8 cellular contexts compared by ENCODE assay signal in the genomic region with DNA sequence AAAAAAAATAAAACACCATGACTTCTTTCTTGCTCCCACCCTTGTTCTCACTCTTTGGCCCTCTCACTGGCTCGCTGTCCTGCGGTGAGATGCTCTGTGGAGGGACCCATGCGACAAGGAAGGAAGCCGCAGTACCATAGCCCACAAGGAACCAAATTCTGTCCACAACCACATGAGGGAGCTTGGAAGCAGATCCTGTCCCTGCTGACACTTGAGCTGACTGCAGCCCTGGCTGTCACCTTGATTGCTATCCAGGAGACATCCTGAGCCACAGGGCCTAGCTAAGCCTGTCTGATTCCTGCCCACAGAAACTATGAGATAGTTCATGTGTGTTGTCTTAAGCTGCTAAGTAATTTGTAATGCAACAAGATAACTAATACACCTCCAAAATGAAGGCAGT. TPM values are rescaled to one million over a fixed set of nuclear protein-coding genes. Genes with fewer than 3 reads are reported as not detected.
DNase-seq lines count a peak whose midpoint lies in the region; ATAC-seq and TF ChIP-seq lines count a peak whose summit lies in the region.

No MANE protein-coding gene starts in this region.

- DNase-seq in Calu3 (peak; percentile 66), HCT116 (ENCODE audit: low read depth, low spot score) (peak; percentile 56), SW480 (ENCODE audit: low spot score) (peak; percentile 66), right atrium auricular region (ENCODE audit: low spot score) (no peak), transverse colon (peak; percentile 54)
- no peak for DNase-seq in activated T-cell treated with anti-CD3 and anti-CD28 coated beads, Interleukin-2, amount 50 U/mL, for 24 hours

- intact Hi-C loops in Calu3 (cut with micrococcal nuclease; ENCODE audit: unreplicated experiment) = loop anchor here (1.0 kb wide), 1 partner anchor 99 kb away; no protein-coding TSS in a partner anchor
- intact Hi-C loops in HCT116 (cut with micrococcal nuclease) = loop anchor here (1.0 kb wide), 1 partner anchor 99 kb away; no protein-coding TSS in a partner anchor
- intact Hi-C loops in transverse colon (cut with DNase I; ENCODE audit: low total_unique reads) = no loop called here

- 54% methylated on average over 4 of the region's 4 CpGs; no CpG with 5 or more reads in 1 of the 2 donors for WGBS in transverse colon (ENCODE audit: low coverage in 1 of 2), 2 donors

- TF ChIP-seq RAD21 in HCT116 (IDR thresholded peaks at IDR 0.05; ENCODE audit: low read depth) = no peak

- H3K79me2 ChIP-seq in HCT116 (ENCODE audit: insufficient read depth, low read length) = peaks cover 2% of the 10 kb centered on the region; the same call in 1 of the 2 replicates

- H3K36me3 Mint-ChIP-seq in Calu3 (ENCODE audit: insufficient read depth, unreplicated experiment) = peaks cover 8% of the 10 kb centered on the region
- peaks cover 2% of the 10 kb centered on the region for H3K36me3 Mint-ChIP-seq in activated T-cell treated with anti-CD3 and anti-CD28 coated beads, Interleukin-2, amount 50 U/mL, for 24 hours (ENCODE audit: low read depth)

- H3K9me3 ChIP-seq in HCT116 (ENCODE audit: control insufficient read depth in 1 of 2, insufficient read depth in 1 of 2, low read depth in 1 of 2, low read length in 2 of 2) (no peaks in the 10 kb centered on the region), right atrium auricular region (no peaks in the 10 kb centered on the region), transverse colon (no peaks in the 10 kb centered on the region)

- peak; percentile 36 for ATAC-seq in HCT116
- no peak for ATAC-seq in GM21447 (IDR thresholded peaks at IDR 0.05; ENCODE audit: unreplicated experiment)
- no peak for ATAC-seq in GM19452 (IDR thresholded peaks at IDR 0.05; ENCODE audit: unreplicated experiment)

- H3K4me1 ChIP-seq in HCT116 (ENCODE audit: control insufficient read depth in 1 of 2, insufficient read depth in 2 of 2, low read length in 2 of 2) (peaks cover 33 to 53% of the 10 kb centered on the region in 2 experiments), right atrium auricular region (peaks cover 0 to 28% of the 10 kb centered on the region in 2 donors), transverse colon (peaks cover 0 to 12% (median 3%) of the 10 kb centered on the region in 4 donors)

- H3K9me2 ChIP-seq in HCT116 (ENCODE audit: insufficient read depth) = no peaks in the 10 kb centered on the region

- no peak for TF ChIP-seq POLR2A in HCT116 (IDR thresholded peaks at IDR 0.05; ENCODE audit: borderline replicate concordance, extremely low read depth, insufficient read depth, insufficient read length)
- no peak for TF ChIP-seq POLR2A in transverse colon (IDR thresholded peaks at IDR 0.05)

- CTCF ChIA-PET in Calu3 (lab: Charles Lee) (interaction anchor here (0.5 to 4.2 kb wide), 9 partner anchors 15 to 660 kb away, joined by 3 to 71 read pairs (median 4); a partner anchor contains a TSS), HCT116 (lab: Charles Lee) (interaction anchor here (0.6 to 5.3 kb wide), 9 partner anchors 9 to 186 kb away, joined by 3 to 65 read pairs (median 3); no protein-coding TSS in a partner anchor)

- no peaks in the 10 kb centered on the region for H3K9me3 Mint-ChIP-seq in Calu3 (ENCODE audit: low read depth, unreplicated experiment)
- no peaks in the 10 kb centered on the region for H3K9me3 Mint-ChIP-seq in activated T-cell treated with anti-CD3 and anti-CD28 coated beads, Interleukin-2, amount 50 U/mL, for 24 hours

- H3K27ac Mint-ChIP-seq in Calu3 (ENCODE audit: unreplicated experiment) = no peak overlapping the region
- H3K27ac Mint-ChIP-seq in activated T-cell treated with anti-CD3 and anti-CD28 coated beads, Interleukin-2, amount 50 U/mL, for 24 hours = no peak overlapping the region

- peaks cover 20% of the 10 kb centered on the region for H3K4me1 Mint-ChIP-seq in Calu3 (ENCODE audit: low read depth, unreplicated experiment)
- peaks cover 24% of the 10 kb centered on the region for H3K4me1 Mint-ChIP-seq in activated T-cell treated with anti-CD3 and anti-CD28 coated beads, Interleukin-2, amount 50 U/mL, for 24 hours (ENCODE audit: low read depth)

- H3K27me3 ChIP-seq in HCT116 (ENCODE audit: insufficient read depth, low read length) = no peaks in the 10 kb centered on the region
- no peaks in the 10 kb centered on the region for H3K27me3 ChIP-seq in right atrium auricular region
- H3K27me3 ChIP-seq in transverse colon = no peaks in the 10 kb centered on the region

- H2AFZ ChIP-seq in HCT116 (ENCODE audit: low read depth, low read length, poor library complexity, severe bottlenecking) = peak overlapping the region; percentile 56

- no peaks in the 10 kb centered on the region for H3K36me3 ChIP-seq in HCT116 (ENCODE audit: control insufficient read depth in 1 of 2, insufficient read depth in 2 of 2, low read length in 2 of 2)
- no peaks in the 10 kb centered on the region for H3K36me3 ChIP-seq in right atrium auricular region
- no peaks in the 10 kb centered on the region for H3K36me3 ChIP-seq in transverse colon

- no peak overlapping the region for H3K4me2 ChIP-seq in HCT116 (ENCODE audit: low read length)

- H4K20me1 ChIP-seq in HCT116 (ENCODE audit: insufficient read depth) = no peaks in the 10 kb centered on the region

- no peak for TF ChIP-seq EP300 in transverse colon (IDR thresholded peaks at IDR 0.05; ENCODE audit: low read depth)

- RAD21 ChIA-PET in HCT116 (lab: Charles Lee; ENCODE audit: low non-redundant PET in 1 of 2, low total read pairs in 2 of 2, uncharacterized antibody in 2 of 2, unreplicated experiment in 2 of 2) = interaction anchor here (1.0 to 1.8 kb wide), 3 partner anchors 22 to 98 kb away, joined by 5 to 13 read pairs (median 9); a partner anchor contains a TSS

- H3K27me3 Mint-ChIP-seq in Calu3 (ENCODE audit: unreplicated experiment) = peaks cover 29% of the 10 kb centered on the region
- peaks cover 11% of the 10 kb centered on the region for H3K27me3 Mint-ChIP-seq in activated T-cell treated with anti-CD3 and anti-CD28 coated beads, Interleukin-2, amount 50 U/mL, for 24 hours

- H3K4me3 Mint-ChIP-seq in Calu3 (ENCODE audit: low read depth, unreplicated experiment) = no peak overlapping the region
- no peak overlapping the region for H3K4me3 Mint-ChIP-seq in activated T-cell treated with anti-CD3 and anti-CD28 coated beads, Interleukin-2, amount 50 U/mL, for 24 hours

- POLR2A ChIA-PET in HCT116 (lab: Charles Lee) = interaction anchor here (0.6 to 16.1 kb wide), 5 partner anchors 21 to 304 kb away, joined by 3 to 344 read pairs (median 4); a partner anchor contains a TSS

- in situ Hi-C loops in transverse colon (cut with MboI; ENCODE audit: low pct_ligation_motif_present in 1 of 4, low pct_unique_long_range_greater_than_20kb in 1 of 4, low sequenced_read_pairs in 3 of 4) = no loop called here

- BruUV-seq in Calu3 (replicated peaks; lab: Mats Ljungman, UMichigan) (no TSS peak), HCT116 (replicated peaks; lab: Mats Ljungman, UMichigan) (no TSS peak)

- H3K4me3 ChIP-seq in HCT116 (replicated peaks in 1 of 2; ENCODE audit: low read depth in 1 of 2, low read length in 2 of 2) (no peak overlapping the region), right atrium auricular region (no peak overlapping the region), transverse colon (no peak overlapping the region)

- H3K9ac ChIP-seq in HCT116 (ENCODE audit: low read length) = no peak overlapping the region

- TF ChIP-seq CTCF in Calu3 (IDR thresholded peaks at IDR 0.05; ENCODE audit: unreplicated experiment) (peak; percentile 40), HCT116 (IDR thresholded peaks at IDR 0.05 in 2 of 3, conservative IDR thresholded peaks at IDR 0.05 in 1 of 3; ENCODE audit: borderline replicate concordance in 1 of 3, insufficient read depth in 1 of 3, low read depth in 2 of 3, low read length in 2 of 3) (peak in 2 of 3 experiments; percentile 53 to 55; a peak in 4 of 6 replicates), right atrium auricular region (IDR thresholded peaks at IDR 0.05) (peak; percentile 41 to 71), transverse colon (IDR thresholded peaks at IDR 0.05) (peak; percentile 24 to 65 (median 37))

- H3K27ac ChIP-seq in HCT116 (ENCODE audit: low read depth, low read length) (no peak overlapping the region), right atrium auricular region (peak overlapping the region; percentile 54 to 58), transverse colon (no peak overlapping the region)

TF ChIP-seq in HCT116, 20 proteins besides CTCF, POLR2A, EP300 and RAD21 (continues in another document):
- TF ChIP-seq CEBPB (IDR thresholded peaks at IDR 0.05; ENCODE audit: low read depth) (no peak), ELF1 (IDR thresholded peaks at IDR 0.05; ENCODE audit: borderline replicate concordance, low read depth) (no peak), TCF7L2 (IDR thresholded peaks at IDR 0.05; ENCODE audit: borderline replicate concordance, extremely low read depth, insufficient read depth, insufficient read length) (no peak), YY1 (IDR thresholded peaks at IDR 0.05; ENCODE audit: extremely low read depth, insufficient replicate concordance, low read depth, low read length) (no peak), SP1 (IDR thresholded peaks at IDR 0.05; ENCODE audit: low read depth) (no peak), SRF (IDR thresholded peaks at IDR 0.05; ENCODE audit: low read depth) (no peak)

RNA-seq across cellular contexts. Expression of a gene that starts 4.8 kb away (rescaled TPM):
- total RNA-seq in Calu3 (2022) (8.2 and 28.1 TPM in 2 replicates), HCT116 (2021; ENCODE audit: unreplicated experiment) (710 TPM), right atrium auricular region (100 to 1,000 TPM in 1 of 2 donors, 10 to 100 TPM in 1; 33.3 to 118 TPM), transverse colon (100 to 1,000 TPM in 2 of 4 donors, 10 to 100 TPM in 2; 68.8 to 459 (median 89.3) TPM)
- polyA plus RNA-seq in HCT116 (2012) = 2,621 and 2,940 TPM in 2 replicates

RNA-seq across cellular contexts. Expression of a gene that starts 14.3 kb away (rescaled TPM):
- not detected in 2 replicates for total RNA-seq in Calu3 (2022)
- not detected for total RNA-seq in HCT116 (2021; ENCODE audit: unreplicated experiment)
- not detected in 2 replicates for polyA plus RNA-seq in HCT116 (2012)
- not detected for total RNA-seq in right atrium auricular region
- 1 to 10 TPM in 1 of 4 donors, not detected in 3; 4.2 TPM for total RNA-seq in transverse colon

RNA-seq across cellular contexts. Expression of a gene that starts 22.0 kb away (rescaled TPM):
- total RNA-seq in Calu3 (2022) = not detected in 2 replicates
- 383 TPM for total RNA-seq in HCT116 (2021; ENCODE audit: unreplicated experiment)
- 1,051 and 1,163 TPM in 2 replicates for polyA plus RNA-seq in HCT116 (2012)
- 100 to 1,000 TPM; 129 to 210 TPM for total RNA-seq in right atrium auricular region
- 1,000 to 10,000 TPM in 1 of 4 donors, 100 to 1,000 TPM in 3; 109 to 1,058 (median 257) TPM for total RNA-seq in transverse colon

RNA-seq across cellular contexts. Expression of a gene that starts 28.9 kb away (rescaled TPM):
- total RNA-seq in Calu3 (2022) = not detected in 2 replicates
- 0.39 TPM for total RNA-seq in HCT116 (2021; ENCODE audit: unreplicated experiment)
- not detected in 2 replicates for polyA plus RNA-seq in HCT116 (2012)
- 1 to 10 TPM; 5.2 to 9.9 TPM for total RNA-seq in right atrium auricular region
- 10 to 100 TPM in 1 of 4 donors, 1 to 10 TPM in 2, not detected in 1; 2.7 to 48.3 (median 5.2) TPM for total RNA-seq in transverse colon

RNA-seq across cellular contexts. Expression of a gene that starts 34.9 kb away (rescaled TPM):
- total RNA-seq in Calu3 (2022) = not detected in 2 replicates
- total RNA-seq in HCT116 (2021; ENCODE audit: unreplicated experiment) = not detected
- polyA plus RNA-seq in HCT116 (2012) = not detected in 2 replicates
- total RNA-seq in right atrium auricular region = 10 to 100 TPM in 1 of 2 donors, not detected in 1; 30.0 TPM
- total RNA-seq in transverse colon = 10 to 100 TPM in 1 of 4 donors, 1 to 10 TPM in 2, not detected in 1; 4.4 to 35.2 (median 4.9) TPM

Comparison
In these comparisons a context has a peak if more than half of its experiments do, and no peak if none do; other contexts are left out.
1. DNase-seq: peak in Calu3 (single experiment), HCT116 (single experiment), SW480 (single experiment) and transverse colon (single experiment); none in right atrium auricular region (single experiment) and activated T-cell treated with anti-CD3 and anti-CD28 coated beads, Interleukin-2, amount 50 U/mL, for 24 hours (single experiment).
2. H3K27ac ChIP-seq: peak in right atrium auricular region (2 of 2); none in HCT116 (single experiment) and transverse colon (0 of 4).
3. RNA of a gene that starts 22.0 kb away (total RNA-seq): 383 TPM in HCT116 (single experiment), 109 to 1,058 TPM in transverse colon and 129 to 210 TPM in right atrium auricular region; not detected in Calu3; every median in the first group is over 10 times any median in the second.
4. Peak in every context shown above with its lines, with median percentiles within 50 percentile points of each other: CTCF ChIP-seq.